In genomic region chr4:63728480-63729177, GRCh38 we compare ENCODE assay signal across 22 cellular contexts.
DNase-seq lines count a peak whose midpoint lies in the region; ATAC-seq and TF ChIP-seq lines count a peak whose summit lies in the region.
"Had no signal": no experiment of that assay in that cellular context is flagged by ENCODE, and none has a peak within 500 bp of the region (broad histone marks: within the 10 kb centered on the region; RNA-seq: fewer than 3 reads in every experiment).

No MANE protein-coding gene starts in this region.

- H3K27me3 ChIP-seq in HUES48 (ENCODE audit: control insufficient read depth, insufficient read depth, low read length) (no peaks in the 10 kb centered on the region), testis (no peaks in the 10 kb centered on the region)
- H3K27me3 ChIP-seq: ascending aorta, left lung had no signal

- ATAC-seq in esophagus mucosa, result no peak
- ATAC-seq: left lung, Right ventricle myocardium inferior had no signal

- 19 to 46% methylated on average over 3 of the region's 3 CpGs for WGBS in testis, 2 donors

- H3K9ac ChIP-seq in HUES48 (ENCODE audit: low read depth, low read length), result no peak overlapping the region

- TF ChIP-seq POLR2A in testis (IDR thresholded peaks at IDR 0.05), result no peak

- intact Hi-C loops in testis (cut with DNase I; ENCODE audit: low total_unique reads), result no loop called here

- H3K27ac ChIP-seq in HUES48 (ENCODE audit: low read depth, low read length), result peak overlapping the region; percentile 14
- no peak overlapping the region for H3K27ac ChIP-seq in testis
- H3K27ac ChIP-seq: ascending aorta, left lung, WERI-Rb-1 had no signal

- H3K4me1 ChIP-seq in HUES48 (ENCODE audit: control insufficient read depth, insufficient read depth, low read length) (peaks cover 11% of the 10 kb centered on the region), testis (no peaks in the 10 kb centered on the region)
- H3K4me1 ChIP-seq: ascending aorta, Caco-2, left lung had no signal

- DNase-seq in SK-N-DZ (ENCODE audit: low spot score), result peak; percentile 92
- peak; percentile 0 for DNase-seq in iris pigment epithelial cell (ENCODE audit: low read depth)
- peak; percentile 16 for DNase-seq in testis
- DNase-seq in inferior parietal cortex (ENCODE audit: extremely low spot score), result no peak
- no peak for DNase-seq in DMS79 (lab: John Stamatoyannopoulos, UW)
- DNase-seq: activated CD4-positive, alpha-beta memory T cell treated with anti-CD3 and anti-CD28 coated beads for 36 hours; activated naive CD4-positive, alpha-beta T cell treated with anti-CD3 and anti-CD28 coated beads, Interleukin-2, amount 10 ng/mL, durations not matched to agents 7 days and 5 days; activated T-cell treated with anti-CD3 and anti-CD28 coated beads, Interleukin-2, amount 50 U/mL, for 1 hour; foreskin melanocyte; GF-D8; IMR-90; left lung; NCI-H1930; NCI-H446; NK-92 treated with Interleukin-12 subunit alpha and Interleukin-12 subunit beta, amount 100 ng/mL, for 24 hours; stimulated activated CD4-positive, alpha-beta T cell treated with anti-CD3 and anti-CD28 coated beads, Interleukin-2, amount 100 ng/mL, for 48 hours; WERI-Rb-1 had no signal

- H3K4me3 ChIP-seq in HUES48 (ENCODE audit: low read depth, low read length) (no peak overlapping the region), testis (no peak overlapping the region)
- H3K4me3 ChIP-seq: ascending aorta, left lung had no signal

- H3K36me3 ChIP-seq in HUES48 (ENCODE audit: control insufficient read depth, insufficient read depth, low read length) (no peaks in the 10 kb centered on the region), testis (ENCODE audit: low read depth, missing control alignments) (no peaks in the 10 kb centered on the region)
- H3K36me3 ChIP-seq: ascending aorta, left lung, WERI-Rb-1 had no signal

- no peaks in the 10 kb centered on the region for H3K9me3 ChIP-seq in HUES48 (ENCODE audit: control insufficient read depth, insufficient read depth, low read length)
- H3K9me3 ChIP-seq in testis, result no peaks in the 10 kb centered on the region
- H3K9me3 ChIP-seq: ascending aorta, Caco-2, left lung had no signal

- no peak for TF ChIP-seq CTCF in testis (IDR thresholded peaks at IDR 0.05)

Comparison
In these comparisons a context has a peak if more than half of its experiments do, and no peak if none do; other contexts are left out.
1. DNase-seq: peak in SK-N-DZ (single experiment), iris pigment epithelial cell (single experiment) and testis (single experiment); none in inferior parietal cortex (single experiment) and DMS79 (single experiment).